In the genomic region with DNA sequence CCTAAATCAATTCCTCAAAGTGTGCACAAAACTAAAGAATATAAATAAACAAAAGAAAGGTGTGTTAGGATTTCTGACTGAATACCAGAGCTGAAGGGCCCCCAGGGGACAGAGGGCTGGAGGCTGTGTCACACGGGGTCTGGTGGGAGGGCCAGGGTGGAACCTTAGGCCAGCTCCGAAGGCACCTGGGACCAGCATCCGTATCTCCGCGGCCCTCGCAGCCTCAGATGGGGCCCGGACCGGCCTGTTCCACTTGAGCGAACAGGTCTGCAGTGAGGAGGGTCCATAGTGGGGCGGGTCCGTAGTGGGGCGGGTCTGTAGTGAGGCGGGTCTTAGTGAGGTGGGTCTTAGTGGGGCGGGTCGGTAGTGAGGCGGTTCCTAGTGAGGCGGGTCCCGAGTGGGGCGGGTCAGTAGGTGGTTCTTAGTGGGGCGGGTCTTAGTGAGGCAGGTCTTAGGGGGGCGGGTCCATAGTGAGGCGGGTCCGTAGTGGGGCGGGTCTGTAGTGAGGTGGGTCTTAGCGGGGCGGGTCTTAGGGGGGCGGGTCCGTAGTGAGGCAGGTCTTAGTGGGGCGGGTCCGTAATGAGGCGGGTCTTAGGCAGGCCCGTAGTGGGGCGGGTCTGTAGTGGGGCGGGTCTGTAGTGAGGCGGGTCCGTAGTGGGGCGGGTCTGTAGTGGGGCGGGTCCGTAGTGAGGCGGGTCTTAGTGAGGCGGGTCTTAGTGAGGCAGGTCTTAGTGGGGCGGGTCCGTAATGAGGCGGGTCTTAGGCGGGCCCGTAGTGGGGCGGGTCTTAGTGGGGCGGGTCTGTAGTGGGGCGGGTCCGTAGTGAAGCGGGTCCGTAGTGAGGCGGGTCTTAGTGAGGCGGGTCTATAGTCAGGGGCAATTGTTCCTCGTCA, we compare ENCODE assay signal across 10 cellular contexts. TPM values are rescaled to one million over a fixed set of nuclear protein-coding genes. Genes with fewer than 3 reads are reported as not detected.
DNase-seq lines count a peak whose midpoint lies in the region; ATAC-seq and TF ChIP-seq lines count a peak whose summit lies in the region.
"Had no signal": no experiment of that assay in that cellular context is flagged by ENCODE, and none has a peak within 500 bp of the region (broad histone marks: within the 10 kb centered on the region; RNA-seq: fewer than 3 reads in every experiment).

No MANE protein-coding gene starts in this region.

- 0 out of 2 replicates have a peak, but pooled peaks cover 9% of the 10 kb centered on the region for H3K4me1 ChIP-seq in GM23338 (ENCODE audit: insufficient read depth)
- H3K4me1 ChIP-seq in prostate gland (replicated peaks): peaks cover 4% of the 10 kb centered on the region

- peak overlapping the region; percentile 83 for H3K4me2 ChIP-seq in GM23338

- no peak for TF ChIP-seq POLR2A in prostate gland (IDR thresholded peaks at IDR 0.05)

- ATAC-seq in GM23338: peak; percentile 75

- H3K36me3 ChIP-seq in GM23338 (ENCODE audit: insufficient read depth) (no peaks in the 10 kb centered on the region), prostate gland (no peaks in the 10 kb centered on the region)

- H3K27ac ChIP-seq in 22Rv1: peak overlapping the region; percentile 49
- no peak overlapping the region for H3K27ac ChIP-seq in GM23338 (ENCODE audit: low read depth)
- no peak overlapping the region for H3K27ac ChIP-seq in prostate gland

- H3K27ac Mint-ChIP-seq in GM23338: peak overlapping the region; percentile 93

- no peaks in the 10 kb centered on the region for H3K27me3 ChIP-seq in GM23338 (ENCODE audit: insufficient read depth)
- no peaks in the 10 kb centered on the region for H3K27me3 ChIP-seq in prostate gland (replicated peaks; ENCODE audit: insufficient read depth)

- peaks cover 8% of the 10 kb centered on the region for H3K27me3 Mint-ChIP-seq in GM23338 (ENCODE audit: insufficient read depth, low read depth, poor library complexity)

- no peak overlapping the region for H2AFZ ChIP-seq in GM23338

- peaks cover 4% of the 10 kb centered on the region; the same call in 1 of the 3 replicates for H3K36me3 Mint-ChIP-seq in GM23338 (ENCODE audit: low read depth)

- TF ChIP-seq CTCF in 22Rv1 (IDR thresholded peaks at IDR 0.05) (no peak), GM23338 (conservative IDR thresholded peaks at IDR 0.05; ENCODE audit: low read depth in 2 of 2) (no peak), prostate gland (IDR thresholded peaks at IDR 0.05) (no peak)

- H3K79me2 ChIP-seq in GM23338 (replicated peaks; ENCODE audit: insufficient read depth): 0 out of 2 replicates have a peak, but pooled peaks cover 7% of the 10 kb centered on the region

- H3K4me3 ChIP-seq in GM23338: peak overlapping the region; percentile 49
- no peak overlapping the region for H3K4me3 ChIP-seq in prostate gland

- peaks cover 9% of the 10 kb centered on the region; the same call in 1 of the 2 replicates for H4K20me1 ChIP-seq in GM23338 (replicated peaks; ENCODE audit: insufficient read depth)

- H3K9me2 ChIP-seq in GM23338 (ENCODE audit: insufficient read depth): no peaks in the 10 kb centered on the region

- H3F3A ChIP-seq in GM23338 (replicated peaks; ENCODE audit: low read depth): 0 out of 2 replicates have a peak, but pooled peaks cover 8% of the 10 kb centered on the region

- DNase-seq in GM23338 (ENCODE audit: low spot score) (peak; percentile 94), amniotic epithelial cell (ENCODE audit: low read depth) (peak; percentile 55), iris pigment epithelial cell (ENCODE audit: low read depth) (peak; percentile 43), mucosa of gallbladder (ENCODE audit: low spot score) (no peak), prostate gland (ENCODE audit: low spot score) (no peak), GF-D8 (lab: John Stamatoyannopoulos, UW) (no peak), AG08395 (ENCODE audit: low spot score) (no peak)
- DNase-seq: NCI-H2227 treated with DMSO at 0.1 percent for 48 hours; stimulated activated CD4-positive, alpha-beta T cell treated with anti-CD3 and anti-CD28 coated beads, Interleukin-4, amount 100 ng/mL, for 1 hour had no signal

- peaks cover 23% of the 10 kb centered on the region for H3K4me1 Mint-ChIP-seq in GM23338

- H3K9me3 ChIP-seq in prostate gland: no peaks in the 10 kb centered on the region

- peak overlapping the region; percentile 67 for H3K4me3 Mint-ChIP-seq in GM23338

- intact Hi-C loops in prostate gland (cut with DNase I): no loop called here

- WGBS in prostate gland: 53% methylated on average over 54 of the region's 55 CpGs

- H3K9me3 Mint-ChIP-seq in GM23338: no peaks in the 10 kb centered on the region

TF ChIP-seq in GM23338, 12 proteins besides CTCF, POLR2A, EP300 and RAD21 (continues in another document):
- TF ChIP-seq ZNF114 (CRISPR knock-in tag; IDR thresholded peaks at IDR 0.05) (no peak), POLR2AphosphoS5 (IDR thresholded peaks at IDR 0.05; ENCODE audit: low read depth) (no peak), NANOG (IDR thresholded peaks at IDR 0.05; ENCODE audit: borderline replicate concordance) (no peak), EZH2 (IDR thresholded peaks at IDR 0.05; ENCODE audit: low read depth, unreplicated experiment) (no peak), EZH2phosphoT487 (IDR thresholded peaks at IDR 0.05; ENCODE audit: unreplicated experiment) (no peak)
- TF ChIP-seq, protein P1, sequence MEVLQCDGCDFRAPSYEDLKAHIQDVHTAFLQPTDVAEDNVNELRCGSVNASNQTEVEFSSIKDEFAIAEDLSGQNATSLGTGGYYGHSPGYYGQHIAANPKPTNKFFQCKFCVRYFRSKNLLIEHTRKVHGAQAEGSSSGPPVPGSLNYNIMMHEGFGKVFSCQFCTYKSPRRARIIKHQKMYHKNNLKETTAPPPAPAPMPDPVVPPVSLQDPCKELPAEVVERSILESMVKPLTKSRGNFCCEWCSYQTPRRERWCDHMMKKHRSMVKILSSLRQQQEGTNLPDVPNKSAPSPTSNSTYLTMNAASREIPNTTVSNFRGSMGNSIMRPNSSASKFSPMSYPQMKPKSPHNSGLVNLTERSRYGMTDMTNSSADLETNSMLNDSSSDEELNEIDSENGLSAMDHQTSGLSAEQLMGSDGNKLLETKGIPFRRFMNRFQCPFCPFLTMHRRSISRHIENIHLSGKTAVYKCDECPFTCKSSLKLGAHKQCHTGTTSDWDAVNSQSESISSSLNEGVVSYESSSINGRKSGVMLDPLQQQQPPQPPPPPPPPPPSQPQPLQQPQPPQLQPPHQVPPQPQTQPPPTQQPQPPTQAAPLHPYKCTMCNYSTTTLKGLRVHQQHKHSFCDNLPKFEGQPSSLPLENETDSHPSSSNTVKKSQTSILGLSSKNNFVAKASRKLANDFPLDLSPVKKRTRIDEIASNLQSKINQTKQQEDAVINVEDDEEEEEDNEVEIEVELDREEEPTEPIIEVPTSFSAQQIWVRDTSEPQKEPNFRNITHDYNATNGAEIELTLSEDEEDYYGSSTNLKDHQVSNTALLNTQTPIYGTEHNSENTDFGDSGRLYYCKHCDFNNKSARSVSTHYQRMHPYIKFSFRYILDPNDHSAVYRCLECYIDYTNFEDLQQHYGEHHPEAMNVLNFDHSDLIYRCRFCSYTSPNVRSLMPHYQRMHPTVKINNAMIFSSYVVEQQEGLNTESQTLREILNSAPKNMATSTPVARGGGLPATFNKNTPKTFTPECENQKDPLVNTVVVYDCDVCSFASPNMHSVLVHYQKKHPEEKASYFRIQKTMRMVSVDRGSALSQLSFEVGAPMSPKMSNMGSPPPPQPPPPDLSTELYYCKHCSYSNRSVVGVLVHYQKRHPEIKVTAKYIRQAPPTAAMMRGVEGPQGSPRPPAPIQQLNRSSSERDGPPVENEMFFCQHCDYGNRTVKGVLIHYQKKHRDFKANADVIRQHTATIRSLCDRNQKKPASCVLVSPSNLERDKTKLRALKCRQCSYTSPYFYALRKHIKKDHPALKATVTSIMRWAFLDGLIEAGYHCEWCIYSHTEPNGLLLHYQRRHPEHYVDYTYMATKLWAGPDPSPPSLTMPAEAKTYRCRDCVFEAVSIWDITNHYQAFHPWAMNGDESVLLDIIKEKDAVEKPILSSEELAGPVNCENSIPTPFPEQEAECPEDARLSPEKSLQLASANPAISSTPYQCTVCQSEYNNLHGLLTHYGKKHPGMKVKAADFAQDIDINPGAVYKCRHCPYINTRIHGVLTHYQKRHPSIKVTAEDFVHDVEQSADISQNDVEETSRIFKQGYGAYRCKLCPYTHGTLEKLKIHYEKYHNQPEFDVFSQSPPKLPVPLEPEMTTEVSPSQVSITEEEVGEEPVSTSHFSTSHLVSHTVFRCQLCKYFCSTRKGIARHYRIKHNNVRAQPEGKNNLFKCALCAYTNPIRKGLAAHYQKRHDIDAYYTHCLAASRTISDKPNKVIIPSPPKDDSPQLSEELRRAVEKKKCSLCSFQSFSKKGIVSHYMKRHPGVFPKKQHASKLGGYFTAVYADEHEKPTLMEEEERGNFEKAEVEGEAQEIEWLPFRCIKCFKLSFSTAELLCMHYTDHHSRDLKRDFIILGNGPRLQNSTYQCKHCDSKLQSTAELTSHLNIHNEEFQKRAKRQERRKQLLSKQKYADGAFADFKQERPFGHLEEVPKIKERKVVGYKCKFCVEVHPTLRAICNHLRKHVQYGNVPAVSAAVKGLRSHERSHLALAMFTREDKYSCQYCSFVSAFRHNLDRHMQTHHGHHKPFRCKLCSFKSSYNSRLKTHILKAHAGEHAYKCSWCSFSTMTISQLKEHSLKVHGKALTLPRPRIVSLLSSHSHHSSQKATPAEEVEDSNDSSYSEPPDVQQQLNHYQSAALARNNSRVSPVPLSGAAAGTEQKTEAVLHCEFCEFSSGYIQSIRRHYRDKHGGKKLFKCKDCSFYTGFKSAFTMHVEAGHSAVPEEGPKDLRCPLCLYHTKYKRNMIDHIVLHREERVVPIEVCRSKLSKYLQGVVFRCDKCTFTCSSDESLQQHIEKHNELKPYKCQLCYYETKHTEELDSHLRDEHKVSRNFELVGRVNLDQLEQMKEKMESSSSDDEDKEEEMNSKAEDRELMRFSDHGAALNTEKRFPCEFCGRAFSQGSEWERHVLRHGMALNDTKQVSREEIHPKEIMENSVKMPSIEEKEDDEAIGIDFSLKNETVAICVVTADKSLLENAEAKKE (CRISPR knock-in tag; IDR thresholded peaks at IDR 0.05): no peak

RNA-seq across cellular contexts. Expression of gene GPR146, which starts 15.1 kb away (rescaled TPM):
- total RNA-seq in GM23338 (2014; rRNA removed; shearing (Covaris generic)): 0.16 and 0.28 TPM in 2 replicates
- polyA plus RNA-seq in GM23338 (2016; fragmentation: Nextera tagmentation; extraction: Ambion mirVana): 0.37 TPM in 1 of 2 replicates, not detected in the other
- total RNA-seq in mucosa of gallbladder: 8.3 TPM
- 10 to 100 TPM in 1 of 2 donors, 1 to 10 TPM in 1; 6.1 to 25.9 TPM for total RNA-seq in prostate gland

RNA-seq across cellular contexts. Expression of gene GPER1, which starts 28.5 kb away (rescaled TPM):
- 2.8 TPM in 1 of 2 replicates, not detected in the other for total RNA-seq in GM23338 (2014; rRNA removed; shearing (Covaris generic))
- 0.42 and 0.89 TPM in 2 replicates for polyA plus RNA-seq in GM23338 (2016; fragmentation: Nextera tagmentation; extraction: Ambion mirVana)
- total RNA-seq in mucosa of gallbladder: 4.7 TPM
- 10 to 100 TPM in 1 of 2 donors, 1 to 10 TPM in 1; 7.4 to 11.5 TPM for total RNA-seq in prostate gland

Comparison
In these comparisons a context has a peak if more than half of its experiments do, and no peak if none do; other contexts are left out.
1. DNase-seq: peak in GM23338 (single experiment), amniotic epithelial cell (single experiment) and iris pigment epithelial cell (single experiment); none in mucosa of gallbladder (single experiment), prostate gland (single experiment), GF-D8 (single experiment) and AG08395 (single experiment).